In the genomic region with DNA sequence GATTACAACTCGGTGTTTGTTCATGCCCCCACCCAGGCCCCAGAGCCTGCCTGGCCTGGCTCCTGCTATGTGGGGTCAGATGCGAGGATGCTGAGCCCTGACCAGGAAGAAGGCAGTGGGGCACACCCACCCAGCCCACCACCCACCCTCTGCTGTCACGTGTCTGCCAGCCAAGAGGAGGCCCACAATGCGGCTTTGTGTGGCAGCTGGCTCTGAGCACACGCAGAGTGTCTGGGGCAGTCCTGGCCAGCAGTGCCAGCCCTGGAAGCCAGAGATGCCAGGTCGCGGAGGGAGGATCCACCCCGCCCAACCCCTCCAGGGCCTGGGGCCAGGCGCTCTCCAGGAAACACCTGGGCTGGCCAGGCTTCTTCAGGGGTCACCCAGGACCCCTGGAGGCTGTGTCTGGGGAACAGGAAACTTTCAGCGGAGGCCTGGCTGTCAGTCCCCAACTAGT, we compare ENCODE assay signal across 10 cellular contexts. TPM values are rescaled to one million over a fixed set of nuclear protein-coding genes. Genes with fewer than 3 reads are reported as not detected.
A peak's percentile ranks its signal among the peaks of the same experiment; 100 is the strongest.
DNase-seq lines count a peak whose midpoint lies in the region; ATAC-seq and TF ChIP-seq lines count a peak whose summit lies in the region.
"Had no signal": no experiment of that assay in that cellular context is flagged by ENCODE, and none has a peak within 500 bp of the region (broad histone marks: within the 10 kb centered on the region; RNA-seq: fewer than 3 reads in every experiment).

No MANE protein-coding gene starts in this region.

- H3K27ac ChIP-seq in DOHH2 (ENCODE audit: low read depth, low read length) (no peak overlapping the region; the same call in 1 of the 2 replicates), OCI-LY7 (ENCODE audit: low read depth, low read length, poor library complexity, severe bottlenecking) (peak overlapping the region; percentile 87), H9 (ENCODE audit: insufficient read length, low read depth, low read length) (no peak overlapping the region)

- POLR2A ChIA-PET in OCI-LY7 (lab: Charles Lee) = interaction anchor here (1.0 kb wide), 1 partner anchor 68 kb away, joined by 4 read pairs; no protein-coding TSS in a partner anchor

- no peak overlapping the region for H3K4me3 ChIP-seq in DOHH2 (ENCODE audit: low read length)
- H3K4me3 ChIP-seq in OCI-LY7 (ENCODE audit: low read depth, low read length, poor library complexity, severe bottlenecking) = no peak overlapping the region

- no peak overlapping the region for H4K91ac ChIP-seq in H9 (ENCODE audit: insufficient read length, low read depth, low read length)

- H3K4me1 Mint-ChIP-seq in Calu3 (ENCODE audit: low read depth, unreplicated experiment) (no peaks in the 10 kb centered on the region), H9 (peaks cover 59 to 64% of the 10 kb centered on the region in 2 experiments)

- H3K18ac ChIP-seq in H9 (ENCODE audit: insufficient read length, low read depth, low read length) = no peak overlapping the region

- no peak overlapping the region for H3K27ac Mint-ChIP-seq in Calu3 (ENCODE audit: unreplicated experiment)
- H3K27ac Mint-ChIP-seq in H9 = no peak overlapping the region

- H3K27me3 Mint-ChIP-seq in Calu3 (ENCODE audit: unreplicated experiment) (no peaks in the 10 kb centered on the region), H9 (ENCODE audit: low read depth) (peaks cover 10% of the 10 kb centered on the region; the same call in 1 of the 2 replicates)

- intact Hi-C loops in OCI-LY7 (cut with micrococcal nuclease; ENCODE audit: unreplicated experiment) = no loop called here
- intact Hi-C loops in left ventricle myocardium superior (cut with micrococcal nuclease) = no loop called here
- intact Hi-C loops in Calu3 (cut with micrococcal nuclease; ENCODE audit: unreplicated experiment) = no loop called here

- no peak overlapping the region for H2BK12ac ChIP-seq in H9 (ENCODE audit: insufficient read length, low read depth, low read length)

- WGBS in H9 (ENCODE audit: extremely low coverage, insufficient read length, low lambda C conversion rate) = no CpG with 5 or more reads among the region's 10 CpGs

- H3K4ac ChIP-seq in H9 (ENCODE audit: low read depth, low read length) = no peak overlapping the region

- TF ChIP-seq CTCF in DOHH2 (IDR thresholded peaks at IDR 0.05; ENCODE audit: low read depth, low read length, poor library complexity, severe bottlenecking) (no peak), OCI-LY7 (conservative IDR thresholded peaks at IDR 0.05; ENCODE audit: low read length) (no peak), Calu3 (IDR thresholded peaks at IDR 0.05; ENCODE audit: unreplicated experiment) (no peak), H9 (conservative IDR thresholded peaks at IDR 0.05) (no peak)

- H3K4me2 ChIP-seq in DOHH2 (ENCODE audit: low read length) (peak overlapping the region; percentile 93; the same call in 1 of the 2 replicates), OCI-LY7 (ENCODE audit: low read length) (peak overlapping the region; percentile 65; the same call in 1 of the 2 replicates), H9 (ENCODE audit: insufficient read depth, insufficient read length, low read length) (no peak overlapping the region)

- H2AFZ ChIP-seq in OCI-LY7 (ENCODE audit: low read length) (no peak overlapping the region), H9 (ENCODE audit: low read length) (no peak overlapping the region)

- H4K5ac ChIP-seq in H9 (ENCODE audit: insufficient read length, low read depth, low read length) = no peak overlapping the region

- H3K9me3 ChIP-seq in DOHH2 (ENCODE audit: control insufficient read depth, insufficient read depth, low read length) = no peaks in the 10 kb centered on the region
- no peaks in the 10 kb centered on the region for H3K9me3 ChIP-seq in OCI-LY7 (ENCODE audit: low read length)
- no peaks in the 10 kb centered on the region for H3K9me3 ChIP-seq in H9 (ENCODE audit: control insufficient read depth, low read depth, low read length)

- H2BK20ac ChIP-seq in H9 (ENCODE audit: low read depth, low read length, poor library complexity, severe bottlenecking) = no peak overlapping the region

- H2BK120ac ChIP-seq in H9 (ENCODE audit: low read depth, low read length, poor library complexity, severe bottlenecking) = no peak overlapping the region

- peaks cover 12% of the 10 kb centered on the region for H3F3A ChIP-seq in DOHH2 (ENCODE audit: control insufficient read depth, insufficient read depth)

- no peak overlapping the region for H4K8ac ChIP-seq in H9 (replicated peaks; ENCODE audit: insufficient read length, low read depth, low read length)

- CTCF ChIA-PET in OCI-LY7 (lab: Charles Lee; ENCODE audit: unreplicated experiment) = interaction anchor here (0.6 kb wide), 1 partner anchor 33 kb away, joined by 3 read pairs; no protein-coding TSS in a partner anchor
- CTCF ChIA-PET in Calu3 (lab: Charles Lee) = no interaction called here

- peak; percentile 58 for ATAC-seq in left ventricle myocardium superior
- ATAC-seq in GM21367 (IDR thresholded peaks at IDR 0.05; ENCODE audit: unreplicated experiment) = no peak

- no peak overlapping the region for H3K9ac ChIP-seq in H9 (ENCODE audit: extremely low read depth, insufficient read length, low read length)

- no peak overlapping the region for H3K23ac ChIP-seq in H9 (ENCODE audit: insufficient read length, low read depth, low read length)

- no peak overlapping the region for H3K14ac ChIP-seq in H9 (ENCODE audit: insufficient read depth, low read length)

- no peak overlapping the region for H2BK15ac ChIP-seq in H9 (ENCODE audit: low read depth, low read length)

- H3K79me1 ChIP-seq in H9 (ENCODE audit: insufficient read depth, low read depth, low read length, poor library complexity, severe bottlenecking) = no peaks in the 10 kb centered on the region

- H4K20me1 ChIP-seq in DOHH2 (ENCODE audit: control insufficient read depth, insufficient read depth, low read depth, low read length) = no peaks in the 10 kb centered on the region
- H4K20me1 ChIP-seq in OCI-LY7 (ENCODE audit: insufficient read depth, low read length) = no peaks in the 10 kb centered on the region
- no peaks in the 10 kb centered on the region for H4K20me1 ChIP-seq in H9 (ENCODE audit: control insufficient read depth, insufficient read depth, insufficient read length)

- no peak overlapping the region for H3T11ph ChIP-seq in H9 (ENCODE audit: low read length)

- H3K36me3 ChIP-seq in DOHH2 (ENCODE audit: control insufficient read depth, low read length) (no peaks in the 10 kb centered on the region), OCI-LY7 (ENCODE audit: insufficient read depth, low read length) (no peaks in the 10 kb centered on the region)

- no peak overlapping the region for H2BK5ac ChIP-seq in H9 (ENCODE audit: insufficient read length, low read length)

- peaks cover 78% of the 10 kb centered on the region for H3K4me1 ChIP-seq in DOHH2 (ENCODE audit: control insufficient read depth, low read length)
- H3K4me1 ChIP-seq in OCI-LY7 (ENCODE audit: insufficient read depth, low read length, poor library complexity, severe bottlenecking) = peaks cover 74% of the 10 kb centered on the region
- peaks cover 3% of the 10 kb centered on the region; the same call in 1 of the 2 replicates for H3K4me1 ChIP-seq in H9 (ENCODE audit: insufficient read depth, low read length)

- H3K23me2 ChIP-seq in H9 (ENCODE audit: insufficient read length, low read depth, low read length, poor library complexity, severe bottlenecking) = no peaks in the 10 kb centered on the region

- DNase-seq in OCI-LY7 (ENCODE audit: low spot score) = no peak
- DNase-seq in left ventricle myocardium superior = peak; percentile 60
- DNase-seq in retina = peak; percentile 48
- no peak for DNase-seq in Calu3
- no peak for DNase-seq in H9
- DNase-seq: KG1, mesenchymal stem cell, RPMI8226 had no signal

- H3K36me3 Mint-ChIP-seq in Calu3 (ENCODE audit: insufficient read depth, unreplicated experiment) (no peaks in the 10 kb centered on the region), H9 (ENCODE audit: insufficient read depth in 1 of 3, low read depth in 3 of 3) (no peaks in the 10 kb centered on the region)

- H3K27me3 ChIP-seq in DOHH2 (ENCODE audit: control insufficient read depth, low read length) (no peaks in the 10 kb centered on the region), H9 (ENCODE audit: insufficient read depth, low read length) (no peaks in the 10 kb centered on the region)

- H3K79me2 ChIP-seq in DOHH2 (ENCODE audit: control insufficient read depth, low read length) (0 out of 2 replicates have a peak, but pooled peaks cover 5% of the 10 kb centered on the region), OCI-LY7 (ENCODE audit: insufficient read depth, low read depth, low read length) (no peaks in the 10 kb centered on the region), H9 (ENCODE audit: insufficient read depth, low read length) (no peaks in the 10 kb centered on the region)

- H3K9me2 ChIP-seq in DOHH2 (replicated peaks; ENCODE audit: control insufficient read depth, low read length) (no peaks in the 10 kb centered on the region), OCI-LY7 (ENCODE audit: insufficient read depth, low read length) (no peaks in the 10 kb centered on the region)

- H3K56ac ChIP-seq in H9 (ENCODE audit: insufficient read length, low read depth, low read length) = no peak overlapping the region

- BruUV-seq in OCI-LY7 (replicated peaks; lab: Mats Ljungman, UMichigan) (no TSS peak), Calu3 (replicated peaks; lab: Mats Ljungman, UMichigan) (no TSS peak)

- H3K4me3 Mint-ChIP-seq in Calu3 (ENCODE audit: low read depth, unreplicated experiment) (no peak overlapping the region), H9 (no peak overlapping the region)

- no peaks in the 10 kb centered on the region for H3K9me3 Mint-ChIP-seq in Calu3 (ENCODE audit: low read depth, unreplicated experiment)
- no peaks in the 10 kb centered on the region for H3K9me3 Mint-ChIP-seq in H9

- no peak overlapping the region for H2AK5ac ChIP-seq in H9 (ENCODE audit: insufficient read length, low read length)

RNA-seq across cellular contexts. Expression of a gene that starts 26.4 kb away (rescaled TPM):
- 62.0 and 64.6 TPM in 2 replicates for total RNA-seq in OCI-LY7 (2014; rRNA removed; shearing (Covaris generic))
- 62.6 and 63.2 TPM in 2 replicates for total RNA-seq in OCI-LY7 (2022)
- 85.3 TPM for total RNA-seq in left ventricle myocardium superior
- total RNA-seq in Calu3 (2022) = 14.1 and 22.9 TPM in 2 replicates
- total RNA-seq in H9 (2021) = 30.6 and 33.4 TPM in 2 replicates

Comparison
In these comparisons a context has a peak if more than half of its experiments do, and no peak if none do; other contexts are left out.
1. DNase-seq: peak in left ventricle myocardium superior (single experiment) and retina (single experiment); none in OCI-LY7 (single experiment), Calu3 (single experiment) and H9 (single experiment).